ENCODE assay signal across 8 cellular contexts in genomic region chr5:56350595-56351170, GRCh38.
DNase-seq lines count a peak whose midpoint lies in the region; ATAC-seq and TF ChIP-seq lines count a peak whose summit lies in the region.

No MANE protein-coding gene starts in this region.

- H3K79me2 ChIP-seq in PC-3 (ENCODE audit: low read length), result no peaks in the 10 kb centered on the region

- no peaks in the 10 kb centered on the region for H3K9me3 ChIP-seq in PC-3 (ENCODE audit: low read length)
- H3K9me3 ChIP-seq in psoas muscle, result no peaks in the 10 kb centered on the region

- H3K9me2 ChIP-seq in PC-3 (replicated peaks; ENCODE audit: low read length), result no peaks in the 10 kb centered on the region

- H3K4me1 ChIP-seq in PC-3 (ENCODE audit: insufficient read depth, low read length), result peaks cover 42% of the 10 kb centered on the region
- H3K4me1 ChIP-seq in psoas muscle, result peaks cover 12% of the 10 kb centered on the region

- H3F3A ChIP-seq in PC-3 (ENCODE audit: low read length, unreplicated experiment), result no peaks in the 10 kb centered on the region

- H3K36me3 ChIP-seq in PC-3 (ENCODE audit: low read depth, low read length) (no peaks in the 10 kb centered on the region), psoas muscle (ENCODE audit: insufficient read depth in 1 of 2, low read depth in 1 of 2) (no peaks in the 10 kb centered on the region)

- 27 to 36% (median 32%) methylated on average over 5 of the region's 5 CpGs for WGBS in psoas muscle, 3 donors

- CTCF ChIA-PET in PC-3 (lab: Charles Lee), result no interaction called here

- POLR2A ChIA-PET in PC-3 (lab: Charles Lee; ENCODE audit: unreplicated experiment), result no interaction called here

- intact Hi-C loops in PC-3 (cut with micrococcal nuclease) (no loop called here), psoas muscle (cut with DNase I) (no loop called here)

- DNase-seq in Daoy (ENCODE audit: low read depth) (peak; percentile 93), PC-3 (peak; percentile 89), fibroblast of mammary gland (ENCODE audit: low read depth) (peak; percentile 96), psoas muscle (peak; percentile 76 to 88), T-helper 1 cell (no peak), OCI-M1 (lab: John Stamatoyannopoulos, UW) (no peak)
- DNase-seq in activated effector memory CD4-positive, alpha-beta T cell treated with anti-CD3 and anti-CD28 coated beads, Interleukin-2, amount 50 U/mL, for 16 hours, result no peak

- H3K27me3 ChIP-seq in PC-3 (ENCODE audit: low read length) (no peaks in the 10 kb centered on the region), psoas muscle (ENCODE audit: insufficient read depth in 3 of 3, low read length in 2 of 3) (no peaks in the 10 kb centered on the region)

- no peak overlapping the region for H2AFZ ChIP-seq in PC-3 (ENCODE audit: low read length)

- H3K4me3 ChIP-seq in PC-3 (ENCODE audit: low read length), result no peak overlapping the region
- H3K4me3 ChIP-seq in fibroblast of mammary gland (ENCODE audit: control insufficient read depth, low read depth, low read length), result no peak overlapping the region
- H3K4me3 ChIP-seq in psoas muscle, result no peak overlapping the region

- peak overlapping the region; percentile 76 for H3K27ac ChIP-seq in PC-3 (ENCODE audit: low read length)
- peak overlapping the region; percentile 2 for H3K27ac ChIP-seq in psoas muscle

- no TSS peak for BruUV-seq in PC-3 (replicated peaks; lab: Mats Ljungman, UMichigan)

- 0 out of 2 replicates have a peak overlapping the region, but pooled peaks have one; percentile 5 for H3K9ac ChIP-seq in PC-3 (ENCODE audit: low read length)

- TF ChIP-seq CTCF in PC-3 (conservative IDR thresholded peaks at IDR 0.05; ENCODE audit: low read depth, low read length), result no peak
- TF ChIP-seq CTCF in fibroblast of mammary gland (conservative IDR thresholded peaks at IDR 0.05; ENCODE audit: control insufficient read depth, insufficient read depth, low read depth, low read length), result no peak
- TF ChIP-seq CTCF in psoas muscle (IDR thresholded peaks at IDR 0.05), result no peak

- peak overlapping the region; percentile 57 for H3K4me2 ChIP-seq in PC-3 (ENCODE audit: low read length)

- no peaks in the 10 kb centered on the region for H4K20me1 ChIP-seq in PC-3 (ENCODE audit: low read length)

- peak; percentile 86 for ATAC-seq in PC-3
- peak; percentile 48 to 86 (median 82) for ATAC-seq in psoas muscle
- ATAC-seq in HG02588 (IDR thresholded peaks at IDR 0.05; ENCODE audit: unreplicated experiment), result no peak

Comparison
In these comparisons a context has a peak if more than half of its experiments do, and no peak if none do; other contexts are left out.
1. DNase-seq: peak in Daoy (single experiment), PC-3 (single experiment), fibroblast of mammary gland (single experiment) and psoas muscle (2 of 2); none in T-helper 1 cell (0 of 5), OCI-M1 (single experiment) and activated effector memory CD4-positive, alpha-beta T cell treated with anti-CD3 and anti-CD28 coated beads, Interleukin-2, amount 50 U/mL, for 16 hours (single experiment).